In the genomic region with DNA sequence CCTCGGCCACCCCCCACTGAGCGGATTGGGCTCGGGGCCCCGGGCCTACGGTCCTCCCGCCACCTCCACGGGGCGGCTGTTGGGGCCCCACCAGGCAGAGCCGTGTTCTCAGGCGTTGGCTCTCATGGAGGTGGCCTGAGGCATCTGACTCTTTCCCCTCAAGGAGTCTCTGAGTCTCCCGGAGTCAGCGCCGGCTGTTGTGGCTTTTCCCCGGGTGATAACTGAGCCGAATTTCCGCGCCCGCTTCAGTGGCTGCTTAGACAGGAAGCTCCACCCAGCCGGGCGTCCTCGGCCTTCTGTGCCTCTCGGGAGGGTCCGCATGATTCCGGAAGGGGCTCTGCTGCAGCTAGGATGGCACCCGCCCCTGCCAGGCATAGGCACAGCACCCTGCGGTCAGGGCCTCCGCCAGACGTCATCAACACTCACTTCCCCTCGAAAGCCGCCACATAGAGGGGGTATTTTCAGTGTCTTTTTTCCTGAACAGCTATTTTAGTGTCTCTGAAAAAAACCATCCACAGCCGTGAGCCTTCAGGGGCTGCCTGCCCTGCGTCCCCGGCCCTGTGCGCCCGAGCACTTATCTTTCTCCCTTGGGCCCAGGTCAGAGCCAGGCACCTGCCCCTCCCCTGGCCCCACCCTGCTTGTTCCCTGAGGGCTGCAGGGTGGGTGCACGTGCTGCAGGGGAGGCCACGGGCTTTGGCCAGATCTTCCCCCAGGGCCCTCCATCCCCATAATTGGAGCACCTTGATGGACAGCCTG, we compare ENCODE assay signal across 8 cellular contexts.
A peak's percentile ranks its signal among the peaks of the same experiment; 100 is the strongest.
DNase-seq lines count a peak whose midpoint lies in the region; ATAC-seq lines count a peak whose summit lies in the region.

No MANE protein-coding gene starts in this region.

- no peaks in the 10 kb centered on the region for H3K9me3 ChIP-seq in mononuclear cell (ENCODE audit: low read depth, low read length)

- H3K4me1 Mint-ChIP-seq in stimulated activated naive B cell treated with anti-CD40 and anti-IgM and Interleukin-4, amounts not matched to agents 10 μg/mL and 1 μg/mL and 100 μg/mL, for 72 hours = peaks cover 31 to 77% of the 10 kb centered on the region in 2 donors

- no peaks in the 10 kb centered on the region for H3K27me3 Mint-ChIP-seq in stimulated activated naive B cell treated with anti-CD40 and anti-IgM and Interleukin-4, amounts not matched to agents 10 μg/mL and 1 μg/mL and 100 μg/mL, for 72 hours

- ATAC-seq in GM19035 (IDR thresholded peaks at IDR 0.05; ENCODE audit: unreplicated experiment) (peak; percentile 51), HG03175 (IDR thresholded peaks at IDR 0.05; ENCODE audit: unreplicated experiment) (peak; percentile 51)
- peak; percentile 86 for ATAC-seq in stimulated activated naive B cell treated with anti-CD40 and anti-IgM and Interleukin-4, amounts not matched to agents 10 μg/mL and 1 μg/mL and 100 μg/mL, for 72 hours (replicated peaks)

- DNase-seq in activated CD4-positive, CD25-positive, alpha-beta regulatory T cell (lab: John Stamatoyannopoulos, UW) = peak; percentile 53 to 87 (median 70)
- peak; percentile 98 for DNase-seq in central memory CD4-positive, alpha-beta T cell
- peak; percentile 95 for DNase-seq in stimulated activated naive B cell treated with anti-CD40 and anti-IgM and Interleukin-4, amounts not matched to agents 10 μg/mL and 1 μg/mL and 100 μg/mL, for 72 hours
- DNase-seq in NCI-H187 treated with DMSO at 0.1 percent for 48 hours (lab: John Stamatoyannopoulos, UW) (no peak), amniotic stem cell (lab: John Stamatoyannopoulos, UW) (no peak)

- H3K4me3 Mint-ChIP-seq in stimulated activated naive B cell treated with anti-CD40 and anti-IgM and Interleukin-4, amounts not matched to agents 10 μg/mL and 1 μg/mL and 100 μg/mL, for 72 hours = peak overlapping the region; percentile 85

- H3K27me3 ChIP-seq in mononuclear cell (ENCODE audit: insufficient read depth, low read length) = no peaks in the 10 kb centered on the region

- peaks cover 59% of the 10 kb centered on the region for H3K4me1 ChIP-seq in mononuclear cell (ENCODE audit: insufficient read depth, low read length)

- H3K27ac Mint-ChIP-seq in stimulated activated naive B cell treated with anti-CD40 and anti-IgM and Interleukin-4, amounts not matched to agents 10 μg/mL and 1 μg/mL and 100 μg/mL, for 72 hours = peak overlapping the region; percentile 98

- H3K4me3 ChIP-seq in mononuclear cell (ENCODE audit: low read length) = peak overlapping the region; percentile 38

- peaks cover 27 to 30% of the 10 kb centered on the region in 2 donors for H3K36me3 Mint-ChIP-seq in stimulated activated naive B cell treated with anti-CD40 and anti-IgM and Interleukin-4, amounts not matched to agents 10 μg/mL and 1 μg/mL and 100 μg/mL, for 72 hours

- H3K9me3 Mint-ChIP-seq in stimulated activated naive B cell treated with anti-CD40 and anti-IgM and Interleukin-4, amounts not matched to agents 10 μg/mL and 1 μg/mL and 100 μg/mL, for 72 hours = no peaks in the 10 kb centered on the region

Comparison
In these comparisons a context has a peak if more than half of its experiments do, and no peak if none do; other contexts are left out.
1. DNase-seq: peak in activated CD4-positive, CD25-positive, alpha-beta regulatory T cell (4 of 4), central memory CD4-positive, alpha-beta T cell (single experiment) and stimulated activated naive B cell treated with anti-CD40 and anti-IgM and Interleukin-4, amounts not matched to agents 10 μg/mL and 1 μg/mL and 100 μg/mL, for 72 hours (single experiment); none in NCI-H187 treated with DMSO at 0.1 percent for 48 hours (single experiment) and amniotic stem cell (single experiment).
2. Peak in every context shown above with its lines, with median percentiles within 50 percentile points of each other: ATAC-seq.